In genomic region chr7:51299391-51300133, GRCh38 we compare ENCODE assay signal across 24 cellular contexts. TPM values are rescaled to one million over a fixed set of nuclear protein-coding genes. Genes with fewer than 3 reads are reported as not detected.
DNase-seq lines count a peak whose midpoint lies in the region; ATAC-seq, FAIRE-seq and TF ChIP-seq lines count a peak whose summit lies in the region.
"Had no signal": no experiment of that assay in that cellular context is flagged by ENCODE, and none has a peak within 500 bp of the region (broad histone marks: within the 10 kb centered on the region; RNA-seq: fewer than 3 reads in every experiment).

No MANE protein-coding gene starts in this region.

- TF ChIP-seq CTCF in A549 (IDR thresholded peaks at IDR 0.05) (no peak), HCT116 (IDR thresholded peaks at IDR 0.05 in 2 of 3, conservative IDR thresholded peaks at IDR 0.05 in 1 of 3; ENCODE audit: borderline replicate concordance in 1 of 3, insufficient read depth in 1 of 3, low read depth in 2 of 3, low read length in 2 of 3) (peak in 1 of 3 experiments; percentile 38; a peak in 2 of 6 replicates), kidney (IDR thresholded peaks at IDR 0.05; ENCODE audit: borderline replicate concordance, extremely low read depth, insufficient read depth) (no peak), osteoblast (IDR thresholded peaks at IDR 0.05; ENCODE audit: extremely low read depth, low read depth, low read length) (no peak)

- H3K36me3 ChIP-seq in HCT116 (ENCODE audit: control insufficient read depth in 1 of 2, insufficient read depth in 2 of 2, low read length in 2 of 2) (no peaks in the 10 kb centered on the region), kidney (ENCODE audit: control insufficient read depth in 1 of 2, insufficient read depth in 2 of 2, low read length in 2 of 2) (no peaks in the 10 kb centered on the region), osteoblast (ENCODE audit: insufficient read depth, low read length) (no peaks in the 10 kb centered on the region)
- H3K36me3 ChIP-seq: breast epithelium, esophagus squamous epithelium, tibial nerve had no signal

- no TSS peak for BruUV-seq in HCT116 (replicated peaks; lab: Mats Ljungman, UMichigan)

- no peak for TF ChIP-seq POLR2A in A549 (IDR thresholded peaks at IDR 0.05; ENCODE audit: low read length)
- no peak for TF ChIP-seq POLR2A in HCT116 (IDR thresholded peaks at IDR 0.05; ENCODE audit: borderline replicate concordance, extremely low read depth, insufficient read depth, insufficient read length)

- H3K27me3 ChIP-seq in HCT116 (ENCODE audit: insufficient read depth, low read length) = no peaks in the 10 kb centered on the region
- H3K27me3 ChIP-seq in osteoblast (ENCODE audit: insufficient read depth, low read length) = no peaks in the 10 kb centered on the region
- H3K27me3 ChIP-seq: breast epithelium, esophagus squamous epithelium, tibial nerve had no signal

- H3K9me2 ChIP-seq in HCT116 (ENCODE audit: insufficient read depth) = no peaks in the 10 kb centered on the region

- H3K27ac ChIP-seq in A549 = no peak overlapping the region
- no peak overlapping the region for H3K27ac ChIP-seq in HCT116 (ENCODE audit: low read depth, low read length)
- peak overlapping the region; percentile 60 for H3K27ac ChIP-seq in caudate nucleus (ENCODE audit: low read depth, low read length)
- no peak overlapping the region for H3K27ac ChIP-seq in kidney (ENCODE audit: low read depth in 2 of 2, low read length in 2 of 2)
- H3K27ac ChIP-seq in osteoblast (ENCODE audit: low read depth, low read length) = no peak overlapping the region
- H3K27ac ChIP-seq: breast epithelium, esophagus squamous epithelium, tibial nerve had no signal

- H3K4me2 ChIP-seq in A549 (no peak overlapping the region), HCT116 (ENCODE audit: low read length) (no peak overlapping the region), osteoblast (ENCODE audit: insufficient read depth, low read length) (no peak overlapping the region)

- DNase-seq in A549 (ENCODE audit: low read depth in 1 of 2, low spot score in 1 of 2) (no peak), HCT116 (ENCODE audit: low read depth, low spot score) (no peak), caudate nucleus (lab: John Stamatoyannopoulos, UW) (no peak), kidney (peak; percentile 20), COLO829 (ENCODE audit: low spot score) (no peak), osteoblast (ENCODE audit: insufficient read length, low spot score, missing footprints) (no peak)
- DNase-seq: activated CD4-positive, alpha-beta T cell treated with anti-CD3 and anti-CD28 coated beads, Interleukin-2, amount 10 ng/mL, durations not matched to agents 24 days and 14 days; CD4-positive, alpha-beta memory T cell; DMS79 treated with DMSO at 0.1 percent for 48 hours; esophagus squamous epithelium; left colon; naive thymus-derived CD8-positive, alpha-beta T cell; NCI-H1105; NCI-H526; SIG-M5; stimulated activated CD4-positive, alpha-beta T cell treated with anti-CD3 and anti-CD28 coated beads, Interleukin-1b, Interleukin-23, amount 100 ng/mL, for 48 hours; stimulated activated naive CD4-positive, alpha-beta T cell; T-helper 1 cell had no signal

- no peak for FAIRE-seq in A549 (lab: Jason Lieb, UNC)
- FAIRE-seq in kidney (lab: Jason Lieb, UNC) = no peak
- FAIRE-seq: GM12892 had no signal

- peak; percentile 45 to 73; a peak in 4 of 6 replicates for ATAC-seq in A549
- ATAC-seq in HCT116 = peak; percentile 74
- no peak for ATAC-seq in GM21576 (IDR thresholded peaks at IDR 0.05; ENCODE audit: unreplicated experiment)
- no peak for ATAC-seq in GM18867 (IDR thresholded peaks at IDR 0.05; ENCODE audit: unreplicated experiment)
- ATAC-seq: activated T-helper 17 cell treated with anti-CD3 and anti-CD28 coated beads, Interleukin-2, amount 50 U/mL, for 72 hours; left colon; naive thymus-derived CD8-positive, alpha-beta T cell had no signal

- TF ChIP-seq RAD21 in A549 (conservative IDR thresholded peaks at IDR 0.05 in 1 of 2, IDR thresholded peaks at IDR 0.05 in 1 of 2) (no peak), HCT116 (IDR thresholded peaks at IDR 0.05; ENCODE audit: low read depth) (no peak)

- H3K79me2 ChIP-seq in HCT116 (ENCODE audit: insufficient read depth, low read length) = no peaks in the 10 kb centered on the region
- H3K79me2 ChIP-seq in osteoblast (ENCODE audit: insufficient read depth, low read length) = no peaks in the 10 kb centered on the region

- POLR2A ChIA-PET in A549 (lab: Yijun Ruan, JAX) (no interaction called here), HCT116 (lab: Charles Lee) (no interaction called here)

- intact Hi-C loops in HCT116 (cut with micrococcal nuclease) (no loop called here), kidney (cut with DNase I) (no loop called here)

- H2AFZ ChIP-seq in HCT116 (ENCODE audit: low read depth, low read length, poor library complexity, severe bottlenecking) (no peak overlapping the region), osteoblast (ENCODE audit: low read length) (no peak overlapping the region)

- no peak overlapping the region for H3K9ac ChIP-seq in HCT116 (ENCODE audit: low read length)
- H3K9ac ChIP-seq in kidney (ENCODE audit: low read length in 2 of 2) = no peak overlapping the region

- H3K4me1 ChIP-seq in A549 (peaks cover 26% of the 10 kb centered on the region), HCT116 (ENCODE audit: control insufficient read depth in 1 of 2, insufficient read depth in 2 of 2, low read length in 2 of 2) (peaks cover 14 to 19% of the 10 kb centered on the region in 2 experiments), kidney (ENCODE audit: control insufficient read depth in 1 of 2, insufficient read depth in 1 of 2, low read depth in 1 of 2, low read length in 2 of 2) (no peaks in the 10 kb centered on the region), osteoblast (ENCODE audit: insufficient read depth, low read length) (no peaks in the 10 kb centered on the region)
- H3K4me1 ChIP-seq: breast epithelium had no signal

- TF ChIP-seq EP300 in A549 (IDR thresholded peaks at IDR 0.05) = no peak

- CTCF ChIA-PET in A549 (lab: Yijun Ruan, JAX) (interaction anchor here (0.6 to 2.0 kb wide), 2 partner anchors 13 to 74 kb away, joined by 3 to 5 read pairs; no protein-coding TSS in a partner anchor), HCT116 (lab: Charles Lee) (no interaction called here)

- H3K9me3 ChIP-seq in A549 (no peaks in the 10 kb centered on the region), HCT116 (ENCODE audit: control insufficient read depth in 1 of 2, insufficient read depth in 1 of 2, low read depth in 1 of 2, low read length in 2 of 2) (no peaks in the 10 kb centered on the region), kidney (ENCODE audit: control insufficient read depth in 1 of 2, low read length in 2 of 2) (no peaks in the 10 kb centered on the region), osteoblast (ENCODE audit: low read depth, low read length) (no peaks in the 10 kb centered on the region)
- H3K9me3 ChIP-seq: breast epithelium, esophagus squamous epithelium, tibial nerve had no signal

- RAD21 ChIA-PET in HCT116 (lab: Charles Lee; ENCODE audit: low non-redundant PET in 1 of 2, low total read pairs in 2 of 2, uncharacterized antibody in 2 of 2, unreplicated experiment in 2 of 2) = no interaction called here

- no peaks in the 10 kb centered on the region for H4K20me1 ChIP-seq in HCT116 (ENCODE audit: insufficient read depth)
- no peaks in the 10 kb centered on the region for H4K20me1 ChIP-seq in osteoblast (ENCODE audit: insufficient read depth, low read length)

- H3K4me3 ChIP-seq in A549 (no peak overlapping the region), HCT116 (replicated peaks in 1 of 2; ENCODE audit: low read depth in 1 of 2, low read length in 2 of 2) (no peak overlapping the region), kidney (ENCODE audit: low read length in 2 of 2) (no peak overlapping the region), osteoblast (ENCODE audit: insufficient read depth, low read length) (no peak overlapping the region)
- H3K4me3 ChIP-seq: breast epithelium, esophagus squamous epithelium, tibial nerve had no signal

- WGBS in A549 (ENCODE audit: missing lambda C conversion rate) = 91% methylated on average over 4 of the region's 5 CpGs

TF ChIP-seq in A549, 52 proteins besides CTCF, POLR2A, EP300 and RAD21 (continues in another document):
- TF ChIP-seq GATA3 (IDR thresholded peaks at IDR 0.05; ENCODE audit: borderline replicate concordance) (no peak), EHMT2 (IDR thresholded peaks at IDR 0.05; ENCODE audit: low read depth) (no peak), USF2 (IDR thresholded peaks at IDR 0.05) (no peak), POLR2AphosphoS2 (conservative IDR thresholded peaks at IDR 0.05; ENCODE audit: low read length) (no peak), JUN (IDR thresholded peaks at IDR 0.05) (no peak)

TF ChIP-seq in HCT116, 20 proteins besides CTCF, POLR2A, EP300 and RAD21 (continues in another document):
- TF ChIP-seq ZBTB33 (IDR thresholded peaks at IDR 0.05; ENCODE audit: extremely low read depth, insufficient replicate concordance, low read length) (no peak), EZH2phosphoT487 (IDR thresholded peaks at IDR 0.05; ENCODE audit: borderline replicate concordance) (no peak), CBX3 (IDR thresholded peaks at IDR 0.05; ENCODE audit: low read depth) (no peak), TCF7L2 (IDR thresholded peaks at IDR 0.05; ENCODE audit: borderline replicate concordance, extremely low read depth, insufficient read depth, insufficient read length) (no peak)

RNA-seq across cellular contexts. Expression of gene COBL, which starts 17.0 kb away (rescaled TPM):
- polyA plus RNA-seq in A549 (2011; rRNA removed) (7.4 and 7.8 TPM in 2 replicates), A549 (2017; fragmentation: RNase III; extraction: RNeasy Plus Mini Kit Qiagen cat#74134 plus additional on column Dnase treatment) (1.5 to 1.7 TPM (median 1.5 TPM) in 3 replicates), kidney (ENCODE audit: insufficient read depth, low read depth, low replicate concordance) (9.8 TPM)
- 2.2 TPM in 2 replicates for polyA plus RNA-seq in A549 (2012; cell fraction: cytosol; rRNA removed)
- polyA plus RNA-seq in A549 (2012; cell fraction: nucleus; rRNA removed) = 1.8 and 2.1 TPM in 2 replicates
- 9.4 and 15.2 TPM in 2 replicates for polyA minus RNA-seq in A549 (2011; rRNA and poly(A)+ RNA removed)
- total RNA-seq in HCT116 (2021; ENCODE audit: unreplicated experiment) (19.3 TPM), kidney (42.7 TPM), osteoblast (under 0.01 TPM in 2 replicates)
- 11.6 and 12.0 TPM in 2 replicates for polyA plus RNA-seq in HCT116 (2012)
- total RNA-seq: activated CD4-positive, alpha-beta T cell treated with anti-CD3 and anti-CD28 coated beads, Interleukin-2, amount 10 ng/mL, durations not matched to agents 24 days and 14 days; activated T-helper 17 cell treated with anti-CD3 and anti-CD28 coated beads, Interleukin-2, amount 50 U/mL, for 72 hours; CD4-positive, alpha-beta memory T cell; naive thymus-derived CD8-positive, alpha-beta T cell had no signal
- polyA plus RNA-seq: CD4-positive, alpha-beta memory T cell; naive thymus-derived CD8-positive, alpha-beta T cell had no signal

Comparison
In these comparisons a context has a peak if more than half of its experiments do, and no peak if none do; other contexts are left out.
1. ATAC-seq: peak in A549 (2 of 2) and HCT116 (single experiment); none in GM21576 (single experiment) and GM18867 (single experiment).
2. RNA of gene COBL, which starts 17.0 kb away (total RNA-seq): 42.7 TPM in kidney (single experiment) and 19.3 TPM in HCT116 (single experiment); under 0.01 TPM in osteoblast; every median in the first group is over 10 times any median in the second.